In the genomic region with DNA sequence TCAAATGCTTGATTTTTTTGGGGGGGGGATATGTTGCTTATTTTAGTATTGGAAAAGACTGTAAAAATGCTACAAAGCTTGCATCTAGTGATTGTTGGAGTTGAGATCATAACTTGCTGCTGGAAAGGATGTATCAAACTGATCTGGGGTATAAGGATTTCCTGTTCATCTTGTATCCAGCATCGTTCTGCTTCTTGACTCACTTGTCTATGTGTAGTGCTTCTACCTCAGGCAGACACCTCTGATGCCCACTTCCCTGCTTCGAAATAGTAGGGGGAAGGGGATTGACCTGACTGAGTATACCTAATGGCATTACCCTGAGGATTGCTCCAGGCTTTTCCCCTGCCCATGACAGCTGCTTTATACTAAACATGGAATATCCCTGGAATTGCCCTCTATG, we compare ENCODE assay signal across 19 cellular contexts. TPM values are rescaled to one million over a fixed set of nuclear protein-coding genes. Genes with fewer than 3 reads are reported as not detected.
A peak's percentile ranks its signal among the peaks of the same experiment; 100 is the strongest.
DNase-seq lines count a peak whose midpoint lies in the region; ATAC-seq lines count a peak whose summit lies in the region.
"Had no signal": no experiment of that assay in that cellular context is flagged by ENCODE, and none has a peak within 500 bp of the region (broad histone marks: within the 10 kb centered on the region; RNA-seq: fewer than 3 reads in every experiment).

No MANE protein-coding gene starts in this region.

- peak; percentile 63 for ATAC-seq in activated CD8-positive, alpha-beta memory T cell treated with anti-CD3 and anti-CD28 coated beads, Interleukin-2, amount 10 ng/mL, durations not matched to agents 7 days and 5 days
- peak; percentile 85 for ATAC-seq in stimulated activated effector memory CD8-positive, alpha-beta T cell treated with anti-CD3 and anti-CD28 coated beads, Interleukin-12 subunit alpha, Interleukin-12 subunit beta, amount 100 ng/mL, for 72 hours
- no peak for ATAC-seq in GM21717 (IDR thresholded peaks at IDR 0.05; ENCODE audit: unreplicated experiment)
- ATAC-seq: left colon had no signal

- no peaks in the 10 kb centered on the region for H3K9me3 ChIP-seq in HAP-1
- H3K9me3 ChIP-seq: colonic mucosa, neutrophil, right atrium auricular region, stomach, upper lobe of left lung had no signal

- no peak overlapping the region for H3K27ac Mint-ChIP-seq in activated CD8-positive, alpha-beta memory T cell treated with anti-CD3 and anti-CD28 coated beads, Interleukin-2, amount 10 ng/mL, durations not matched to agents 7 days and 5 days
- H3K27ac Mint-ChIP-seq in activated naive CD8-positive, alpha-beta T cell treated with anti-CD3 and anti-CD28 coated beads for 36 hours = peak overlapping the region; percentile 0
- no peak overlapping the region for H3K27ac Mint-ChIP-seq in stimulated activated effector memory CD8-positive, alpha-beta T cell treated with anti-CD3 and anti-CD28 coated beads, Interleukin-12 subunit alpha, Interleukin-12 subunit beta, amount 100 ng/mL, for 72 hours
- H3K27ac Mint-ChIP-seq: HFFc6 had no signal

- peaks cover 36% of the 10 kb centered on the region for H3K36me3 Mint-ChIP-seq in activated CD8-positive, alpha-beta memory T cell treated with anti-CD3 and anti-CD28 coated beads, Interleukin-2, amount 10 ng/mL, durations not matched to agents 7 days and 5 days
- H3K36me3 Mint-ChIP-seq in activated naive CD8-positive, alpha-beta T cell treated with anti-CD3 and anti-CD28 coated beads for 36 hours = peaks cover 23% of the 10 kb centered on the region
- H3K36me3 Mint-ChIP-seq in stimulated activated effector memory CD8-positive, alpha-beta T cell treated with anti-CD3 and anti-CD28 coated beads, Interleukin-12 subunit alpha, Interleukin-12 subunit beta, amount 100 ng/mL, for 72 hours = peaks cover 33% of the 10 kb centered on the region

- H3K27me3 ChIP-seq in HAP-1 (ENCODE audit: low read depth) = no peaks in the 10 kb centered on the region
- H3K27me3 ChIP-seq: colonic mucosa, neutrophil, right atrium auricular region, stomach, upper lobe of left lung had no signal

- peaks cover 36% of the 10 kb centered on the region for H3K4me1 Mint-ChIP-seq in activated CD8-positive, alpha-beta memory T cell treated with anti-CD3 and anti-CD28 coated beads, Interleukin-2, amount 10 ng/mL, durations not matched to agents 7 days and 5 days
- peaks cover 41% of the 10 kb centered on the region for H3K4me1 Mint-ChIP-seq in activated naive CD8-positive, alpha-beta T cell treated with anti-CD3 and anti-CD28 coated beads for 36 hours
- peaks cover 37% of the 10 kb centered on the region for H3K4me1 Mint-ChIP-seq in stimulated activated effector memory CD8-positive, alpha-beta T cell treated with anti-CD3 and anti-CD28 coated beads, Interleukin-12 subunit alpha, Interleukin-12 subunit beta, amount 100 ng/mL, for 72 hours

- no peak for DNase-seq in activated CD8-positive, alpha-beta memory T cell treated with anti-CD3 and anti-CD28 coated beads, Interleukin-2, amount 10 ng/mL, durations not matched to agents 7 days and 5 days
- no peak for DNase-seq in activated CD8-positive, alpha-beta memory T cell treated with anti-CD3 and anti-CD28 coated beads for 24 hours
- DNase-seq in LHCN-M2 (ENCODE audit: low read depth) (peak; percentile 21), NCI-H2107 treated with DMSO at 0.1 percent for 48 hours (lab: John Stamatoyannopoulos, UW; ENCODE audit: unreplicated experiment) (no peak), HAP-1 (ENCODE audit: low spot score in 2 of 2) (no peak)
- no peak for DNase-seq in activated naive CD8-positive, alpha-beta T cell treated with anti-CD3 and anti-CD28 coated beads for 36 hours
- DNase-seq in stimulated activated effector memory CD8-positive, alpha-beta T cell treated with anti-CD3 and anti-CD28 coated beads, Interleukin-12 subunit alpha, Interleukin-12 subunit beta, amount 100 ng/mL, for 72 hours (ENCODE audit: low spot score in 2 of 2) = no peak
- DNase-seq: colonic mucosa; foreskin melanocyte; HFFc6; left colon; NCI-H446; SHP77 treated with DMSO at 0.1 percent for 48 hours; stimulated activated CD4-positive, alpha-beta T cell treated with anti-CD3 and anti-CD28 coated beads, Interleukin-15, amount 100 ng/mL, for 24 hours; stomach; upper lobe of left lung had no signal

- H3K4me3 ChIP-seq in HAP-1 = no peak overlapping the region
- H3K4me3 ChIP-seq: colonic mucosa, right atrium auricular region, stomach, upper lobe of left lung had no signal

- H3K36me3 ChIP-seq in HAP-1 (replicated peaks) = peaks cover 4% of the 10 kb centered on the region; the same call in 1 of the 2 replicates
- H3K36me3 ChIP-seq: colonic mucosa, right atrium auricular region had no signal

- H3K4me3 Mint-ChIP-seq in activated CD8-positive, alpha-beta memory T cell treated with anti-CD3 and anti-CD28 coated beads, Interleukin-2, amount 10 ng/mL, durations not matched to agents 7 days and 5 days = no peak overlapping the region
- H3K4me3 Mint-ChIP-seq in activated naive CD8-positive, alpha-beta T cell treated with anti-CD3 and anti-CD28 coated beads for 36 hours = no peak overlapping the region
- peak overlapping the region; percentile 4 for H3K4me3 Mint-ChIP-seq in stimulated activated effector memory CD8-positive, alpha-beta T cell treated with anti-CD3 and anti-CD28 coated beads, Interleukin-12 subunit alpha, Interleukin-12 subunit beta, amount 100 ng/mL, for 72 hours
- H3K4me3 Mint-ChIP-seq: HFFc6 had no signal

- in situ Hi-C loops in HAP-1 (cut with MboI; ENCODE audit: low sequenced_read_pairs) = no loop called here

- H3K27me3 Mint-ChIP-seq in activated CD8-positive, alpha-beta memory T cell treated with anti-CD3 and anti-CD28 coated beads, Interleukin-2, amount 10 ng/mL, durations not matched to agents 7 days and 5 days = no peaks in the 10 kb centered on the region
- no peaks in the 10 kb centered on the region for H3K27me3 Mint-ChIP-seq in activated naive CD8-positive, alpha-beta T cell treated with anti-CD3 and anti-CD28 coated beads for 36 hours

- CTCF ChIA-PET in activated CD8-positive, alpha-beta memory T cell treated with anti-CD3 and anti-CD28 coated beads, Interleukin-2, amount 10 ng/mL, durations not matched to agents 7 days and 5 days (lab: Charles Lee) = no interaction called here

- peaks cover 20% of the 10 kb centered on the region for H3K4me1 ChIP-seq in HAP-1

- no peaks in the 10 kb centered on the region for H3K9me3 Mint-ChIP-seq in activated CD8-positive, alpha-beta memory T cell treated with anti-CD3 and anti-CD28 coated beads, Interleukin-2, amount 10 ng/mL, durations not matched to agents 7 days and 5 days (ENCODE audit: low read depth)
- H3K9me3 Mint-ChIP-seq in activated naive CD8-positive, alpha-beta T cell treated with anti-CD3 and anti-CD28 coated beads for 36 hours = no peaks in the 10 kb centered on the region
- no peaks in the 10 kb centered on the region for H3K9me3 Mint-ChIP-seq in stimulated activated effector memory CD8-positive, alpha-beta T cell treated with anti-CD3 and anti-CD28 coated beads, Interleukin-12 subunit alpha, Interleukin-12 subunit beta, amount 100 ng/mL, for 72 hours
- H3K9me3 Mint-ChIP-seq: HFFc6 had no signal

RNA-seq across cellular contexts. Expression of a gene that starts 42.7 kb away (rescaled TPM):
- total RNA-seq in activated CD8-positive, alpha-beta memory T cell treated with anti-CD3 and anti-CD28 coated beads, Interleukin-2, amount 10 ng/mL, durations not matched to agents 7 days and 5 days = 100 to 1,000 TPM in 1 of 2 experiments, 10 to 100 TPM in 1; 90.0 to 126 TPM
- 132 and 144 TPM in 2 replicates for total RNA-seq in LHCN-M2 (2014; rRNA removed)
- polyA plus RNA-seq in LHCN-M2 (2012) = 40.1 TPM
- total RNA-seq in activated naive CD8-positive, alpha-beta T cell treated with anti-CD3 and anti-CD28 coated beads for 36 hours = 100 to 1,000 TPM; 113 to 115 TPM
